Comparison of ENCODE assay signal across 6 cellular contexts in genomic region chr1:25423206-25423605, GRCh38. TPM values are rescaled to one million over a fixed set of nuclear protein-coding genes. Genes with fewer than 3 reads are reported as not detected.
"Had no signal": no experiment of that assay in that cellular context is flagged by ENCODE, and none has a peak within 500 bp of the region (broad histone marks: within the 10 kb centered on the region; RNA-seq: fewer than 3 reads in every experiment).

No MANE protein-coding gene starts in this region.

RNA-seq across cellular contexts. Expression of gene RHCE, which starts 2.6 kb away (rescaled TPM):
- total RNA-seq: endothelial cell of umbilical vein, mononuclear cell, natural killer cell, occipital lobe, posterior vena cava, thoracic aorta had no signal
